10 cellular contexts compared by ENCODE assay signal in genomic region chr11:20022363-20023081, GRCh38.
DNase-seq lines count a peak whose midpoint lies in the region; ATAC-seq and TF ChIP-seq lines count a peak whose summit lies in the region.
"Had no signal": no experiment of that assay in that cellular context is flagged by ENCODE, and none has a peak within 500 bp of the region (broad histone marks: within the 10 kb centered on the region; RNA-seq: fewer than 3 reads in every experiment).

No MANE protein-coding gene starts in this region.

- H3K9ac ChIP-seq in liver (ENCODE audit: low read depth in 1 of 2, low read length in 2 of 2) = peak overlapping the region; percentile 56 to 73

- no peaks in the 10 kb centered on the region for H3K36me3 Mint-ChIP-seq in Calu3 (ENCODE audit: insufficient read depth, unreplicated experiment)
- H3K36me3 Mint-ChIP-seq in endothelial cell (ENCODE audit: low read depth, unreplicated experiment) = no peaks in the 10 kb centered on the region
- H3K36me3 Mint-ChIP-seq: memory B cell had no signal

- H3K9me3 Mint-ChIP-seq in Calu3 (ENCODE audit: low read depth, unreplicated experiment) (no peaks in the 10 kb centered on the region), endothelial cell (ENCODE audit: unreplicated experiment) (no peaks in the 10 kb centered on the region)
- H3K9me3 Mint-ChIP-seq: memory B cell had no signal

- TF ChIP-seq CTCF in Calu3 (IDR thresholded peaks at IDR 0.05; ENCODE audit: unreplicated experiment) = no peak
- TF ChIP-seq CTCF in endothelial cell (IDR thresholded peaks at IDR 0.05; ENCODE audit: unreplicated experiment) = no peak
- peak; percentile 3 for TF ChIP-seq CTCF in liver (IDR thresholded peaks at IDR 0.05; ENCODE audit: low read depth, low read length, missing input control)

- H3K27ac ChIP-seq in liver (ENCODE audit: low read depth in 1 of 2, low read length in 2 of 2) = peak overlapping the region; percentile 86 to 88

- peaks cover 2 to 49% (median 7%) of the 10 kb centered on the region in 4 donors for H3K4me1 ChIP-seq in liver (ENCODE audit: control insufficient read depth in 4 of 4, insufficient read depth in 4 of 4, low read length in 3 of 4)

- CTCF ChIA-PET in Calu3 (lab: Charles Lee) = interaction anchor here (0.6 to 2.9 kb wide), 8 partner anchors 9 to 107 kb away, joined by 3 to 10 read pairs (median 4); no protein-coding TSS in a partner anchor

- peak overlapping the region; percentile 64 for H3K4me3 Mint-ChIP-seq in Calu3 (ENCODE audit: low read depth, unreplicated experiment)
- H3K4me3 Mint-ChIP-seq in endothelial cell (ENCODE audit: unreplicated experiment) = peak overlapping the region; percentile 87
- H3K4me3 Mint-ChIP-seq: memory B cell had no signal

- peak overlapping the region; percentile 5 for H3K27ac Mint-ChIP-seq in Calu3 (ENCODE audit: unreplicated experiment)
- peak overlapping the region; percentile 34 for H3K27ac Mint-ChIP-seq in endothelial cell (ENCODE audit: unreplicated experiment)
- H3K27ac Mint-ChIP-seq: memory B cell had no signal

- WGBS in liver = 62% methylated on average over 10 of the region's 10 CpGs

- ATAC-seq in HG03432 (IDR thresholded peaks at IDR 0.05; ENCODE audit: unreplicated experiment) (no peak), HG03039 (IDR thresholded peaks at IDR 0.05; ENCODE audit: unreplicated experiment) (no peak)

- no peaks in the 10 kb centered on the region for H3K9me3 ChIP-seq in liver (ENCODE audit: control insufficient read depth in 4 of 4, low read length in 3 of 4)

- no peaks in the 10 kb centered on the region for H3K27me3 ChIP-seq in liver (ENCODE audit: control insufficient read depth in 4 of 4, insufficient read depth in 4 of 4, low read length in 3 of 4)

- BruUV-seq in Calu3 (replicated peaks; lab: Mats Ljungman, UMichigan) = TSS peak; percentile 82

- no peaks in the 10 kb centered on the region for H3K36me3 ChIP-seq in liver (ENCODE audit: control insufficient read depth in 4 of 4, insufficient read depth in 3 of 4, low read depth in 1 of 4, low read length in 3 of 4)

- peaks cover 34% of the 10 kb centered on the region for H3K4me1 Mint-ChIP-seq in Calu3 (ENCODE audit: low read depth, unreplicated experiment)
- peaks cover 37% of the 10 kb centered on the region for H3K4me1 Mint-ChIP-seq in endothelial cell (ENCODE audit: unreplicated experiment)
- H3K4me1 Mint-ChIP-seq: memory B cell had no signal

- H3K27me3 Mint-ChIP-seq in Calu3 (ENCODE audit: unreplicated experiment) (no peaks in the 10 kb centered on the region), endothelial cell (ENCODE audit: unreplicated experiment) (peaks cover 2% of the 10 kb centered on the region)

- intact Hi-C loops in Calu3 (cut with micrococcal nuclease; ENCODE audit: unreplicated experiment) = no loop called here

- peak in 1 of 2 donors; percentile 56 for TF ChIP-seq RAD21 in liver (IDR thresholded peaks at IDR 0.05)

- peak; percentile 9 for DNase-seq in Calu3
- peak; percentile 78 for DNase-seq in NCI-H510A treated with DMSO at 0.1 percent for 48 hours (lab: John Stamatoyannopoulos, UW)
- DNase-seq in endothelial cell (ENCODE audit: low spot score) = peak; percentile 36
- no peak for DNase-seq in activated naive CD4-positive, alpha-beta T cell treated with anti-CD3 and anti-CD28 coated beads, Interleukin-2, amount 50 U/mL, for 16 hours
- no peak for DNase-seq in AG08395 (ENCODE audit: low spot score)
- DNase-seq: COR-L47 had no signal

- H3K4me3 ChIP-seq in liver (ENCODE audit: low read depth in 1 of 3, low read length in 3 of 3) = peak overlapping the region; percentile 33 to 54 (median 42)

TF ChIP-seq in liver, 16 proteins besides CTCF, POLR2A, EP300 and RAD21:
- TF ChIP-seq HNF4A (conservative IDR thresholded peaks at IDR 0.05) (peak in 1 of 2 donors; percentile 30), FOXA1 (IDR thresholded peaks at IDR 0.05) (no peak), MAX (IDR thresholded peaks at IDR 0.05) (no peak), GABPA (IDR thresholded peaks at IDR 0.05 in 1 of 2, conservative IDR thresholded peaks at IDR 0.05 in 1 of 2) (no peak), ATF3 (IDR thresholded peaks at IDR 0.05) (no peak), TAF1 (conservative IDR thresholded peaks at IDR 0.05) (peak; percentile 74), NR2F2 (IDR thresholded peaks at IDR 0.05) (peak; percentile 61), YY1 (IDR thresholded peaks at IDR 0.05) (peak; percentile 86), EGR1 (IDR thresholded peaks at IDR 0.05; ENCODE audit: low read depth in 2 of 2) (no peak), HNF4G (IDR thresholded peaks at IDR 0.05) (peak; percentile 25), RXRA (IDR thresholded peaks at IDR 0.05) (peak in 1 of 2 donors; percentile 11), SP1 (IDR thresholded peaks at IDR 0.05) (peak; percentile 6), JUND (IDR thresholded peaks at IDR 0.05) (no peak), FOXA2 (IDR thresholded peaks at IDR 0.05) (no peak)
- TF ChIP-seq, protein P1, sequence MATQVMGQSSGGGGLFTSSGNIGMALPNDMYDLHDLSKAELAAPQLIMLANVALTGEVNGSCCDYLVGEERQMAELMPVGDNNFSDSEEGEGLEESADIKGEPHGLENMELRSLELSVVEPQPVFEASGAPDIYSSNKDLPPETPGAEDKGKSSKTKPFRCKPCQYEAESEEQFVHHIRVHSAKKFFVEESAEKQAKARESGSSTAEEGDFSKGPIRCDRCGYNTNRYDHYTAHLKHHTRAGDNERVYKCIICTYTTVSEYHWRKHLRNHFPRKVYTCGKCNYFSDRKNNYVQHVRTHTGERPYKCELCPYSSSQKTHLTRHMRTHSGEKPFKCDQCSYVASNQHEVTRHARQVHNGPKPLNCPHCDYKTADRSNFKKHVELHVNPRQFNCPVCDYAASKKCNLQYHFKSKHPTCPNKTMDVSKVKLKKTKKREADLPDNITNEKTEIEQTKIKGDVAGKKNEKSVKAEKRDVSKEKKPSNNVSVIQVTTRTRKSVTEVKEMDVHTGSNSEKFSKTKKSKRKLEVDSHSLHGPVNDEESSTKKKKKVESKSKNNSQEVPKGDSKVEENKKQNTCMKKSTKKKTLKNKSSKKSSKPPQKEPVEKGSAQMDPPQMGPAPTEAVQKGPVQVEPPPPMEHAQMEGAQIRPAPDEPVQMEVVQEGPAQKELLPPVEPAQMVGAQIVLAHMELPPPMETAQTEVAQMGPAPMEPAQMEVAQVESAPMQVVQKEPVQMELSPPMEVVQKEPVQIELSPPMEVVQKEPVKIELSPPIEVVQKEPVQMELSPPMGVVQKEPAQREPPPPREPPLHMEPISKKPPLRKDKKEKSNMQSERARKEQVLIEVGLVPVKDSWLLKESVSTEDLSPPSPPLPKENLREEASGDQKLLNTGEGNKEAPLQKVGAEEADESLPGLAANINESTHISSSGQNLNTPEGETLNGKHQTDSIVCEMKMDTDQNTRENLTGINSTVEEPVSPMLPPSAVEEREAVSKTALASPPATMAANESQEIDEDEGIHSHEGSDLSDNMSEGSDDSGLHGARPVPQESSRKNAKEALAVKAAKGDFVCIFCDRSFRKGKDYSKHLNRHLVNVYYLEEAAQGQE (IDR thresholded peaks at IDR 0.05) = peak; percentile 63
- TF ChIP-seq, protein P2, sequence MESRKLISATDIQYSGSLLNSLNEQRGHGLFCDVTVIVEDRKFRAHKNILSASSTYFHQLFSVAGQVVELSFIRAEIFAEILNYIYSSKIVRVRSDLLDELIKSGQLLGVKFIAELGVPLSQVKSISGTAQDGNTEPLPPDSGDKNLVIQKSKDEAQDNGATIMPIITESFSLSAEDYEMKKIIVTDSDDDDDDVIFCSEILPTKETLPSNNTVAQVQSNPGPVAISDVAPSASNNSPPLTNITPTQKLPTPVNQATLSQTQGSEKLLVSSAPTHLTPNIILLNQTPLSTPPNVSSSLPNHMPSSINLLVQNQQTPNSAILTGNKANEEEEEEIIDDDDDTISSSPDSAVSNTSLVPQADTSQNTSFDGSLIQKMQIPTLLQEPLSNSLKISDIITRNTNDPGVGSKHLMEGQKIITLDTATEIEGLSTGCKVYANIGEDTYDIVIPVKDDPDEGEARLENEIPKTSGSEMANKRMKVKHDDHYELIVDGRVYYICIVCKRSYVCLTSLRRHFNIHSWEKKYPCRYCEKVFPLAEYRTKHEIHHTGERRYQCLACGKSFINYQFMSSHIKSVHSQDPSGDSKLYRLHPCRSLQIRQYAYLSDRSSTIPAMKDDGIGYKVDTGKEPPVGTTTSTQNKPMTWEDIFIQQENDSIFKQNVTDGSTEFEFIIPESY (IDR thresholded peaks at IDR 0.05) = no peak
TF ChIP-seq in liver: peak in this region for 8.

Comparison
In these comparisons a context has a peak if more than half of its experiments do, and no peak if none do; other contexts are left out.
1. DNase-seq: peak in Calu3 (single experiment), NCI-H510A treated with DMSO at 0.1 percent for 48 hours (single experiment) and endothelial cell (single experiment); none in activated naive CD4-positive, alpha-beta T cell treated with anti-CD3 and anti-CD28 coated beads, Interleukin-2, amount 50 U/mL, for 16 hours (single experiment) and AG08395 (single experiment).